ENCODE assay signal across 9 cellular contexts in the genomic region with DNA sequence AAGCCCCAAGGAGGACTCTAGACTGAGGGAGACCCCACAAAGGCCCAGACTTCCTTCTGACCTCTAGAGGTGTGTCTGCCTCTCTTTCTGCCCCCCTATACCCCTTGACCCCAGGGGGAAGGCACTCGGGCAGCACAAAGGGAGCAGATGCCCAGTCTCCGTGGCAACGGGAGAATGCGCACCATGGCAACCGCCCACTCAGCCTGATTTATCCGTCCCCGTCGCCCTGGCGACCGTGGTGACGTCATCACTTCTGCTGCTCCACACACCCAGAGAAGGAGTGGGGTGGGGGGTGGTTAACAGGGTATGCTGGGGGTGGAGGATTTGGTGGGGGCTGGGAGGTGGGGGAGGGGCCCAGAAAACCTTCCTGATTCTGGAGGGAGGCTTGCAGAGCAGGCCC. TPM values are rescaled to one million over a fixed set of nuclear protein-coding genes. Genes with fewer than 3 reads are reported as not detected.
DNase-seq lines count a peak whose midpoint lies in the region; ATAC-seq, FAIRE-seq and TF ChIP-seq lines count a peak whose summit lies in the region.
"Had no signal": no experiment of that assay in that cellular context is flagged by ENCODE, and none has a peak within 500 bp of the region (broad histone marks: within the 10 kb centered on the region; RNA-seq: fewer than 3 reads in every experiment).

No MANE protein-coding gene starts in this region.

- H3K9me3 Mint-ChIP-seq in activated CD4-positive, alpha-beta T cell treated with anti-CD3 and anti-CD28 coated beads, Interleukin-2, amount 10 ng/mL, durations not matched to agents 24 days and 14 days: no peaks in the 10 kb centered on the region

- TF ChIP-seq CTCF in fibroblast of pulmonary artery (IDR thresholded peaks at IDR 0.05; ENCODE audit: low read length, missing control alignments): no peak
- no peak for TF ChIP-seq CTCF in GM13977 (IDR thresholded peaks at IDR 0.05; ENCODE audit: extremely low read depth, insufficient read depth, missing control alignments)
- TF ChIP-seq CTCF in GM10266 (IDR thresholded peaks at IDR 0.05; ENCODE audit: control insufficient read depth, insufficient read depth, low read depth, missing control alignments): no peak

- peaks cover 14% of the 10 kb centered on the region for H3K27me3 Mint-ChIP-seq in activated CD4-positive, alpha-beta T cell treated with anti-CD3 and anti-CD28 coated beads, Interleukin-2, amount 10 ng/mL, durations not matched to agents 24 days and 14 days

- H3K27ac Mint-ChIP-seq in activated CD4-positive, alpha-beta T cell treated with anti-CD3 and anti-CD28 coated beads, Interleukin-2, amount 10 ng/mL, durations not matched to agents 24 days and 14 days: no peak overlapping the region

- H3K27me3 ChIP-seq in right cardiac atrium (ENCODE audit: control insufficient read depth, insufficient read depth): no peaks in the 10 kb centered on the region

- H3K4me3 Mint-ChIP-seq in activated CD4-positive, alpha-beta T cell treated with anti-CD3 and anti-CD28 coated beads, Interleukin-2, amount 10 ng/mL, durations not matched to agents 24 days and 14 days: no peak overlapping the region

- H3K4me1 Mint-ChIP-seq in activated CD4-positive, alpha-beta T cell treated with anti-CD3 and anti-CD28 coated beads, Interleukin-2, amount 10 ng/mL, durations not matched to agents 24 days and 14 days: peaks cover 4% of the 10 kb centered on the region

- 37% methylated on average over 11 of the region's 11 CpGs for WGBS in right cardiac atrium

- H3K4me3 ChIP-seq in right cardiac atrium (ENCODE audit: low read length): no peak overlapping the region
- no peak overlapping the region for H3K4me3 ChIP-seq in fibroblast of pulmonary artery (replicated peaks; ENCODE audit: low read depth, low read length)
- H3K4me3 ChIP-seq: heart left ventricle had no signal

- DNase-seq in right cardiac atrium (peak in 2 of 3 donors; percentile 49 to 64), left ventricle myocardium superior (no peak), fibroblast of pulmonary artery (ENCODE audit: low read depth) (peak; percentile 49), urothelium cell line (ENCODE audit: low spot score) (peak; percentile 38), GM13977 (ENCODE audit: low spot score) (no peak), NOMO-1 (lab: John Stamatoyannopoulos, UW; ENCODE audit: unreplicated experiment in 2 of 2) (no peak), GM10266 (ENCODE audit: extremely low spot score) (no peak)
- DNase-seq in activated CD4-positive, alpha-beta T cell treated with anti-CD3 and anti-CD28 coated beads, Interleukin-2, amount 10 ng/mL, durations not matched to agents 24 days and 14 days: peak; percentile 71

- in situ Hi-C loops in GM13977 (cut with MboI; ENCODE audit: low pct_unique_long_range_greater_than_20kb, low sequenced_read_pairs, unreplicated experiment): no loop called here

- H3K36me3 Mint-ChIP-seq in activated CD4-positive, alpha-beta T cell treated with anti-CD3 and anti-CD28 coated beads, Interleukin-2, amount 10 ng/mL, durations not matched to agents 24 days and 14 days (ENCODE audit: low read depth): no peaks in the 10 kb centered on the region

- ATAC-seq in right cardiac atrium: no peak
- ATAC-seq in left ventricle myocardium superior: no peak
- ATAC-seq: heart left ventricle had no signal

- H3K9me3 ChIP-seq in right cardiac atrium (ENCODE audit: control insufficient read depth, low read length): no peaks in the 10 kb centered on the region
- H3K9me3 ChIP-seq: heart left ventricle had no signal

- intact Hi-C loops in right cardiac atrium (cut with DNase I): no loop called here
- intact Hi-C loops in left ventricle myocardium superior (cut with micrococcal nuclease): no loop called here
- intact Hi-C loops in activated CD4-positive, alpha-beta T cell treated with anti-CD3 and anti-CD28 coated beads, Interleukin-2, amount 10 ng/mL, durations not matched to agents 24 days and 14 days (cut with micrococcal nuclease): no loop called here

- H3K4me1 ChIP-seq in right cardiac atrium (ENCODE audit: control insufficient read depth, insufficient read depth, low read length): no peaks in the 10 kb centered on the region
- H3K4me1 ChIP-seq: heart left ventricle had no signal

- H3K27ac ChIP-seq in right cardiac atrium (ENCODE audit: low read length): no peak overlapping the region
- H3K27ac ChIP-seq: heart left ventricle had no signal

- peak; percentile 53 for FAIRE-seq in urothelium cell line (lab: Jason Lieb, UNC)

RNA-seq across cellular contexts. Expression of gene CELF3, which starts 6.4 kb away (rescaled TPM):
- total RNA-seq in right cardiac atrium: under 1 TPM in 1 of 4 donors, not detected in 3; 0.19 TPM
- 0.18 TPM for polyA plus RNA-seq in right cardiac atrium
- not detected for total RNA-seq in left ventricle myocardium superior
- not detected in 2 replicates for total RNA-seq in activated CD4-positive, alpha-beta T cell treated with anti-CD3 and anti-CD28 coated beads, Interleukin-2, amount 10 ng/mL, durations not matched to agents 24 days and 14 days
- total RNA-seq: heart left ventricle had no signal
- polyA plus RNA-seq: heart left ventricle had no signal

RNA-seq across cellular contexts. Expression of gene RIIAD1, which starts 11.1 kb away (rescaled TPM):
- total RNA-seq in right cardiac atrium: 10 to 100 TPM in 1 of 4 donors, 1 to 10 TPM in 3; 6.0 to 19.3 (median 7.7) TPM
- 11.8 TPM for polyA plus RNA-seq in right cardiac atrium
- total RNA-seq in left ventricle myocardium superior: 4.4 TPM
- total RNA-seq in activated CD4-positive, alpha-beta T cell treated with anti-CD3 and anti-CD28 coated beads, Interleukin-2, amount 10 ng/mL, durations not matched to agents 24 days and 14 days: not detected in 2 replicates

RNA-seq across cellular contexts. Expression of gene MRPL9, which starts 53.1 kb away (rescaled TPM):
- total RNA-seq in right cardiac atrium: 10 to 100 TPM; 36.7 to 51.8 (median 41.0) TPM
- 40.0 TPM for polyA plus RNA-seq in right cardiac atrium
- 42.7 TPM for total RNA-seq in left ventricle myocardium superior
- total RNA-seq in activated CD4-positive, alpha-beta T cell treated with anti-CD3 and anti-CD28 coated beads, Interleukin-2, amount 10 ng/mL, durations not matched to agents 24 days and 14 days: 136 TPM in 2 replicates

Comparison
In these comparisons a context has a peak if more than half of its experiments do, and no peak if none do; other contexts are left out.
1. DNase-seq: peak in right cardiac atrium (2 of 3), activated CD4-positive, alpha-beta T cell treated with anti-CD3 and anti-CD28 coated beads, Interleukin-2, amount 10 ng/mL, durations not matched to agents 24 days and 14 days (single experiment), fibroblast of pulmonary artery (single experiment) and urothelium cell line (single experiment); none in left ventricle myocardium superior (single experiment), GM13977 (single experiment), NOMO-1 (0 of 2) and GM10266 (single experiment).